Comparison of ENCODE assay signal across 13 cellular contexts in genomic region chr15:36278219-36278618, GRCh38.
DNase-seq lines count a peak whose midpoint lies in the region; ATAC-seq, FAIRE-seq and TF ChIP-seq lines count a peak whose summit lies in the region.
"Had no signal": no experiment of that assay in that cellular context is flagged by ENCODE, and none has a peak within 500 bp of the region (broad histone marks: within the 10 kb centered on the region; RNA-seq: fewer than 3 reads in every experiment).

No MANE protein-coding gene starts in this region.

- H3K4me3 ChIP-seq in NB4 (ENCODE audit: low read depth, low read length) (no peak overlapping the region), K562 (no peak overlapping the region)
- H3K4me3 ChIP-seq: sigmoid colon, SJSA1, upper lobe of right lung had no signal

- intact Hi-C loops in K562 (cut with micrococcal nuclease): loop anchor here (1.0 kb wide), 1 partner anchor 171 kb away; no protein-coding TSS in a partner anchor

- no peak overlapping the region for H3K27ac Mint-ChIP-seq in endothelial cell (ENCODE audit: unreplicated experiment)

- ATAC-seq in K562: peak; percentile 58; the same call in 2 of the 3 replicates
- no peak for ATAC-seq in GM18498 (IDR thresholded peaks at IDR 0.05; ENCODE audit: unreplicated experiment)
- no peak for ATAC-seq in GM21381 (IDR thresholded peaks at IDR 0.05; ENCODE audit: unreplicated experiment)
- ATAC-seq: upper lobe of right lung had no signal

- no peak overlapping the region for H3K4me2 ChIP-seq in K562 (ENCODE audit: insufficient read depth, low read length)

- H3K4me1 ChIP-seq in K562 (replicated peaks in 1 of 2; ENCODE audit: control insufficient read depth in 2 of 2, insufficient read depth in 2 of 2, low read length in 2 of 2): no peaks in the 10 kb centered on the region
- H3K4me1 ChIP-seq: sigmoid colon, SJSA1, upper lobe of right lung had no signal

- TF ChIP-seq POLR2A in NB4 (IDR thresholded peaks at IDR 0.05; ENCODE audit: extremely low read depth, insufficient read length): no peak
- TF ChIP-seq POLR2A in K562 (conservative IDR thresholded peaks at IDR 0.05): no peak

- no peak overlapping the region for H3K4me3 Mint-ChIP-seq in endothelial cell (ENCODE audit: unreplicated experiment)

- TF ChIP-seq RAD21 in K562 (CRISPR knock-in tag; conservative IDR thresholded peaks at IDR 0.05 in 1 of 2, IDR thresholded peaks at IDR 0.05 in 1 of 2): peak; percentile 53 to 68

- peaks cover 6% of the 10 kb centered on the region for H3K9me3 ChIP-seq in K562 (replicated peaks; ENCODE audit: control insufficient read depth, insufficient read depth, low read depth, low read length)

- in situ Hi-C loops in K562 (cut with MboI): no loop called here

- H2AFZ ChIP-seq in K562 (ENCODE audit: low read depth, low read length): peak overlapping the region; percentile 54

- H3K36me3 ChIP-seq in K562 (ENCODE audit: control insufficient read depth, insufficient read depth, low read length): no peaks in the 10 kb centered on the region
- H3K36me3 ChIP-seq: sigmoid colon, SJSA1, upper lobe of right lung had no signal

- DNase-seq in DMS53 (lab: John Stamatoyannopoulos, UW) (peak; percentile 51), DMS53 treated with DMSO at 0.1 percent for 48 hours (lab: John Stamatoyannopoulos, UW; ENCODE audit: unreplicated experiment) (no peak), NB4 (ENCODE audit: low read depth) (peak; percentile 13), K562 (ENCODE audit: extremely low read depth in 1 of 4, low spot score in 3 of 4) (peak in 1 of 4 experiments; percentile 29), lung microvascular endothelial cell (ENCODE audit: low read depth in 2 of 2) (peak; percentile 3 to 17), endothelial cell (ENCODE audit: low spot score) (no peak)
- DNase-seq: activated naive CD4-positive, alpha-beta T cell treated with Interleukin-2 at 50 U/mL for 16 hours; NCI-H187 treated with DMSO at 0.1 percent for 48 hours; sigmoid colon; upper lobe of right lung had no signal

- no peak overlapping the region; the same call in 2 of the 3 replicates for H3K27ac ChIP-seq in K562 (ENCODE audit: extremely low read depth, low read depth, low read length)
- H3K27ac ChIP-seq: sigmoid colon, SJSA1, upper lobe of right lung had no signal

- CTCF ChIA-PET in K562 (lab: Yijun Ruan, JAX; ENCODE audit: low intra/inter-chr PET ratio): no interaction called here

- WGBS in K562 (ENCODE audit: insufficient coverage, low coverage, missing lambda C conversion rate): 13% methylated on average over 1 of the region's 1 CpG

- TF ChIP-seq EP300 in K562 (IDR thresholded peaks at IDR 0.05; ENCODE audit: low read length): no peak

- H3K79me2 ChIP-seq in K562 (ENCODE audit: control insufficient read depth, insufficient read depth, low read length): no peaks in the 10 kb centered on the region

- no peaks in the 10 kb centered on the region for H3K27me3 Mint-ChIP-seq in endothelial cell (ENCODE audit: unreplicated experiment)

- no peaks in the 10 kb centered on the region for H3K27me3 ChIP-seq in K562 (ENCODE audit: control insufficient read depth in 2 of 2, insufficient read depth in 2 of 2, low read length in 2 of 2)
- H3K27me3 ChIP-seq: sigmoid colon, SJSA1, upper lobe of right lung had no signal

- TF ChIP-seq CTCF in NB4 (IDR thresholded peaks at IDR 0.05; ENCODE audit: low read depth, low read length) (no peak), K562 (IDR thresholded peaks at IDR 0.05 in 2 of 3, conservative IDR thresholded peaks at IDR 0.05 in 1 of 3; ENCODE audit: insufficient read depth in 2 of 3, low read depth in 1 of 3, low read length in 3 of 3) (peak; percentile 32 to 48 (median 32); a peak in 3 of 6 replicates), endothelial cell (IDR thresholded peaks at IDR 0.05; ENCODE audit: unreplicated experiment) (no peak)

- no peaks in the 10 kb centered on the region for H3K36me3 Mint-ChIP-seq in endothelial cell (ENCODE audit: low read depth, unreplicated experiment)

- no peaks in the 10 kb centered on the region for H3K4me1 Mint-ChIP-seq in endothelial cell (ENCODE audit: unreplicated experiment)

- peak; percentile 23 for FAIRE-seq in K562 (lab: Jason Lieb, UNC)

- no peaks in the 10 kb centered on the region for H4K20me1 ChIP-seq in K562 (replicated peaks; ENCODE audit: control insufficient read depth, insufficient read depth, low read length)

- H3K9me1 ChIP-seq in K562 (ENCODE audit: control insufficient read depth, insufficient read depth, low read length): no peaks in the 10 kb centered on the region

- BruUV-seq in K562 (replicated peaks; lab: Mats Ljungman, UMichigan): no TSS peak

- H3K9ac ChIP-seq in K562 (ENCODE audit: insufficient read depth in 1 of 2, low read depth in 2 of 2, low read length in 2 of 2): no peak overlapping the region

- POLR2A ChIA-PET in K562 (lab: Yijun Ruan, JAX): interaction anchor here (0.5 kb wide), 1 partner anchor 35 kb away, joined by 3 read pairs; no protein-coding TSS in a partner anchor

- no peaks in the 10 kb centered on the region for H3K9me3 Mint-ChIP-seq in endothelial cell (ENCODE audit: unreplicated experiment)

TF ChIP-seq in K562, 482 proteins besides CTCF, POLR2A, EP300 and RAD21:
- TF ChIP-seq ATF7 (IDR thresholded peaks at IDR 0.05) (no peak), HOXB6 (CRISPR knock-in tag; IDR thresholded peaks at IDR 0.05; ENCODE audit: borderline replicate concordance) (no peak), SRF (CRISPR knock-in tag; IDR thresholded peaks at IDR 0.05) (no peak), SMC3 (conservative IDR thresholded peaks at IDR 0.05; ENCODE audit: insufficient read depth, low read depth, low read length) (0 out of 2 replicates have a peak, but pooled peaks have one; percentile 26)

Comparison
In these comparisons a context has a peak if more than half of its experiments do, and no peak if none do; other contexts are left out.
1. DNase-seq: peak in DMS53 (single experiment), NB4 (single experiment) and lung microvascular endothelial cell (2 of 2); none in DMS53 treated with DMSO at 0.1 percent for 48 hours (single experiment) and endothelial cell (single experiment).
2. CTCF ChIP-seq: peak in K562 (3 of 3); none in NB4 (single experiment) and endothelial cell (single experiment).